In genomic region chr2:203678971-203679370, GRCh38 we compare ENCODE assay signal across 20 cellular contexts. TPM values are rescaled to one million over a fixed set of nuclear protein-coding genes. Genes with fewer than 3 reads are reported as not detected.
DNase-seq lines count a peak whose midpoint lies in the region; ATAC-seq, FAIRE-seq and TF ChIP-seq lines count a peak whose summit lies in the region.
"Had no signal": no experiment of that assay in that cellular context is flagged by ENCODE, and none has a peak within 500 bp of the region (broad histone marks: within the 10 kb centered on the region; RNA-seq: fewer than 3 reads in every experiment).

No MANE protein-coding gene starts in this region.

- no peaks in the 10 kb centered on the region for H3K79me2 ChIP-seq in HepG2 (ENCODE audit: insufficient read depth, low read length)

- no TSS peak for BruUV-seq in HepG2 (replicated peaks; lab: Mats Ljungman, UMichigan)

- H3K27ac ChIP-seq in HepG2 (ENCODE audit: extremely low read length, insufficient read depth, low read length) (no peak overlapping the region), right lobe of liver (no peak overlapping the region), epithelial cell of prostate (peak overlapping the region; percentile 34)

- in situ Hi-C loops in HepG2 (cut with HindIII; ENCODE audit: extremely low pct_ligation_motif_present, low pct_unique_long_range_greater_than_20kb): no loop called here

- no peak overlapping the region for H2AFZ ChIP-seq in HepG2 (ENCODE audit: low read length)

- FAIRE-seq in HepG2 (lab: Jason Lieb, UNC) (no peak), urothelium cell line (lab: Jason Lieb, UNC) (peak; percentile 32)
- FAIRE-seq: GM19239 had no signal

- H4K20me1 ChIP-seq in HepG2 (ENCODE audit: insufficient read depth, low read length): no peaks in the 10 kb centered on the region

- intact Hi-C loops in HepG2 (cut with micrococcal nuclease; ENCODE audit: unreplicated experiment) (no loop called here), right lobe of liver (cut with DNase I) (no loop called here)

- ATAC-seq in HepG2 (no peak), right lobe of liver (no peak), GM18498 (IDR thresholded peaks at IDR 0.05; ENCODE audit: unreplicated experiment) (no peak)

- TF ChIP-seq CTCF in HepG2 (CRISPR knock-in tag; IDR thresholded peaks at IDR 0.05) (no peak), right lobe of liver (IDR thresholded peaks at IDR 0.05) (no peak)

- TF ChIP-seq POLR2A in HepG2 (IDR thresholded peaks at IDR 0.05; ENCODE audit: insufficient read depth in 1 of 2, low read depth in 2 of 2, low read length in 2 of 2): no peak
- no peak for TF ChIP-seq POLR2A in right lobe of liver (IDR thresholded peaks at IDR 0.05)

- no peak for DNase-seq in HepG2 (ENCODE audit: low spot score)
- no peak for DNase-seq in right lobe of liver
- DNase-seq in SW480 (ENCODE audit: low spot score): peak; percentile 64
- DNase-seq in epithelial cell of prostate (ENCODE audit: low read depth, low spot score): no peak
- DNase-seq in urothelium cell line (ENCODE audit: low spot score): no peak
- DNase-seq in NK-92 treated with Interleukin-12 subunit alpha and Interleukin-12 subunit beta, amount 100 ng/mL, for 24 hours (lab: John Stamatoyannopoulos, UW): no peak
- no peak for DNase-seq in AG20443 (ENCODE audit: low spot score)
- DNase-seq: 8988T, COR-L47, GDM1, GOT3, KBM-7, NCI-H1417 treated with DMSO at 0.1 percent for 48 hours, NCI-H187 treated with DMSO at 0.1 percent for 48 hours, NCI-H2227 treated with DMSO at 0.1 percent for 48 hours, NCI-H524, Right ventricle myocardium superior had no signal

- POLR2A ChIA-PET in HepG2 (lab: Yijun Ruan, JAX): no interaction called here

- H3K4me1 ChIP-seq in HepG2 (ENCODE audit: insufficient read depth, low read length): peaks cover 7% of the 10 kb centered on the region
- H3K4me1 ChIP-seq in right lobe of liver: peaks cover 0 to 9% (median 0%) of the 10 kb centered on the region in 4 donors

- no peaks in the 10 kb centered on the region for H3K27me3 ChIP-seq in HepG2 (ENCODE audit: control insufficient read depth in 1 of 2, insufficient read depth in 2 of 2, low read length in 2 of 2)
- no peaks in the 10 kb centered on the region for H3K27me3 ChIP-seq in right lobe of liver

- 62% methylated on average over 3 of the region's 3 CpGs for WGBS in HepG2 (ENCODE audit: low lambda C conversion rate)
- WGBS in right lobe of liver (ENCODE audit: insufficient coverage, low coverage, low lambda C conversion rate, missing lambda C conversion rate): 98% methylated on average over 3 of the region's 3 CpGs

- no peak overlapping the region for H3K4me2 ChIP-seq in HepG2 (ENCODE audit: low read depth, low read length)

- no peaks in the 10 kb centered on the region for H3K36me3 ChIP-seq in HepG2 (replicated peaks in 1 of 2; ENCODE audit: control insufficient read depth in 1 of 2, insufficient read depth in 2 of 2, low read length in 2 of 2)
- no peaks in the 10 kb centered on the region for H3K36me3 ChIP-seq in right lobe of liver

- no peak for TF ChIP-seq RAD21 in HepG2 (CRISPR knock-in tag; IDR thresholded peaks at IDR 0.05)

- CTCF ChIA-PET in HepG2 (lab: Yijun Ruan, JAX; ENCODE audit: low intra/inter-chr PET ratio, low total read pairs): no interaction called here

- no peak overlapping the region for H3K9ac ChIP-seq in HepG2 (ENCODE audit: insufficient read depth, low read depth, low read length)

- H3K4me3 ChIP-seq in HepG2 (replicated peaks in 1 of 3; ENCODE audit: insufficient read depth in 1 of 3, low read depth in 2 of 3, low read length in 3 of 3) (no peak overlapping the region), right lobe of liver (no peak overlapping the region)

- no peak for TF ChIP-seq EP300 in HepG2 (IDR thresholded peaks at IDR 0.05; ENCODE audit: low read depth in 2 of 2, low read length in 2 of 2)
- no peak for TF ChIP-seq EP300 in HepG2 (CRISPR knock-in tag; IDR thresholded peaks at IDR 0.05; ENCODE audit: borderline replicate concordance)

- H3K9me3 ChIP-seq in HepG2 (ENCODE audit: low read length): no peaks in the 10 kb centered on the region
- H3K9me3 ChIP-seq in right lobe of liver: no peaks in the 10 kb centered on the region

TF ChIP-seq in HepG2, 621 proteins besides CTCF, POLR2A, EP300 and RAD21:
- TF ChIP-seq SIX4 (CRISPR knock-in tag; IDR thresholded peaks at IDR 0.05) (no peak), CREB1 (IDR thresholded peaks at IDR 0.05) (peak; percentile 45; the same call in 1 of the 2 replicates), CREB1 (CRISPR knock-in tag; IDR thresholded peaks at IDR 0.05) (no peak)
TF ChIP-seq in HepG2: peak in this region for 1.

RNA-seq across cellular contexts. Expression of gene CD28, which starts 27.5 kb away (rescaled TPM):
- total RNA-seq in HepG2 (2016; rRNA removed; fragmentation: Illumina TruSeq; extraction: Trizol): not detected in 2 replicates
- not detected in 2 replicates for total RNA-seq in HepG2 (2016; cell fraction: cytosol; rRNA removed; fragmentation: Illumina TruSeq; extraction: Trizol; ENCODE audit: low read depth)
- total RNA-seq in HepG2 (2016; cell fraction: insoluble cytoplasmic fraction; rRNA removed; fragmentation: Illumina TruSeq; extraction: Trizol): not detected in 2 replicates
- 0.03 TPM in 1 of 2 replicates, not detected in the other for total RNA-seq in HepG2 (2016; cell fraction: membrane; rRNA removed; fragmentation: Illumina TruSeq; extraction: Trizol)
- total RNA-seq in HepG2 (2016; cell fraction: nucleus; rRNA removed; fragmentation: Illumina TruSeq; extraction: Trizol): not detected in 2 replicates
- not detected in 2 replicates for polyA plus RNA-seq in HepG2 (2011; rRNA removed)
- polyA plus RNA-seq in HepG2 (2011; cell fraction: cytosol; rRNA removed): 0.03 TPM in 2 replicates
- not detected in 2 replicates for polyA plus RNA-seq in HepG2 (2011; cell fraction: nucleus; rRNA removed)
- polyA plus RNA-seq in HepG2 (2012): not detected in 2 replicates
- polyA plus RNA-seq in HepG2 (2016; cell fraction: cytosol; fragmentation: Illumina TruSeq; extraction: Trizol; ENCODE audit: low read depth): not detected in 2 replicates
- not detected in 2 replicates for polyA plus RNA-seq in HepG2 (2016; cell fraction: insoluble cytoplasmic fraction; fragmentation: Illumina TruSeq; extraction: Trizol; ENCODE audit: low read depth)
- polyA plus RNA-seq in HepG2 (2016; cell fraction: membrane; fragmentation: Illumina TruSeq; extraction: Trizol; ENCODE audit: low read depth): not detected in 2 replicates
- polyA plus RNA-seq in HepG2 (2016; cell fraction: nucleus; fragmentation: Illumina TruSeq; extraction: Trizol; ENCODE audit: insufficient read depth, low read depth): not detected in 2 replicates
- not detected in 2 replicates for polyA minus RNA-seq in HepG2 (2011; rRNA and poly(A)+ RNA removed; ENCODE audit: low replicate concordance)
- not detected in 2 replicates for polyA minus RNA-seq in HepG2 (2011; cell fraction: cytosol; rRNA and poly(A)+ RNA removed)
- not detected in 2 replicates for polyA minus RNA-seq in HepG2 (2011; cell fraction: nucleus; rRNA and poly(A)+ RNA removed)
- total RNA-seq in right lobe of liver: 1 to 10 TPM in 1 of 6 experiments, under 1 TPM in 5; 0.16 to 1.6 (median 0.46) TPM
- polyA plus RNA-seq: AG04450 had no signal
